Comparison of ENCODE assay signal across 2 cellular contexts in genomic region chr6:156719720-156720563, GRCh38.
TF ChIP-seq lines count a peak whose summit lies in the region.

No MANE protein-coding gene starts in this region.

TF ChIP-seq in HEK293, 187 proteins besides CTCF, POLR2A, EP300 and RAD21:
- TF ChIP-seq ZNF423 (tag by site-specific recombination; IDR thresholded peaks at IDR 0.05): peak; percentile 79
- TF ChIP-seq ZNF776 (tag by site-specific recombination; IDR thresholded peaks at IDR 0.05; ENCODE audit: borderline replicate concordance): no peak

TF ChIP-seq in H1, 55 proteins besides CTCF, POLR2A, EP300 and RAD21:
- 0 out of 2 replicates have a peak, but pooled peaks have one; percentile 32 for TF ChIP-seq RBBP5 (IDR thresholded peaks at IDR 0.05; ENCODE audit: borderline replicate concordance, low read depth, low read length)
- no peak for TF ChIP-seq NANOG (IDR thresholded peaks at IDR 0.05; ENCODE audit: insufficient read depth, low read depth, low read length, poor library complexity, severe bottlenecking)
- TF ChIP-seq CEBPB (IDR thresholded peaks at IDR 0.05; ENCODE audit: low read depth, low read length): peak; percentile 93
- TF ChIP-seq ATF2 (IDR thresholded peaks at IDR 0.05; ENCODE audit: low read length): no peak
- 0 out of 2 replicates have a peak, but pooled peaks have one; percentile 3 for TF ChIP-seq CREB1 (IDR thresholded peaks at IDR 0.05)
- TF ChIP-seq, protein P1, sequence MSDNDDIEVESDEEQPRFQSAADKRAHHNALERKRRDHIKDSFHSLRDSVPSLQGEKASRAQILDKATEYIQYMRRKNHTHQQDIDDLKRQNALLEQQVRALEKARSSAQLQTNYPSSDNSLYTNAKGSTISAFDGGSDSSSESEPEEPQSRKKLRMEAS (IDR thresholded peaks at IDR 0.05): peak; percentile 73
- peak; percentile 62 for TF ChIP-seq ASH2L (IDR thresholded peaks at IDR 0.05; ENCODE audit: low read length)
- TF ChIP-seq, protein P2, sequence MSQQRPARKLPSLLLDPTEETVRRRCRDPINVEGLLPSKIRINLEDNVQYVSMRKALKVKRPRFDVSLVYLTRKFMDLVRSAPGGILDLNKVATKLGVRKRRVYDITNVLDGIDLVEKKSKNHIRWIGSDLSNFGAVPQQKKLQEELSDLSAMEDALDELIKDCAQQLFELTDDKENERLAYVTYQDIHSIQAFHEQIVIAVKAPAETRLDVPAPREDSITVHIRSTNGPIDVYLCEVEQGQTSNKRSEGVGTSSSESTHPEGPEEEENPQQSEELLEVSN (IDR thresholded peaks at IDR 0.05): peak; percentile 77
- TF ChIP-seq JUND (IDR thresholded peaks at IDR 0.05; ENCODE audit: low read length): no peak
